ENCODE assay signal across 16 cellular contexts in genomic region chr7:44733708-44734481, GRCh38. TPM values are rescaled to one million over a fixed set of nuclear protein-coding genes. Genes with fewer than 3 reads are reported as not detected.
A peak's percentile ranks its signal among the peaks of the same experiment; 100 is the strongest.
DNase-seq lines count a peak whose midpoint lies in the region; ATAC-seq and TF ChIP-seq lines count a peak whose summit lies in the region.
"Had no signal": no experiment of that assay in that cellular context is flagged by ENCODE, and none has a peak within 500 bp of the region (broad histone marks: within the 10 kb centered on the region; RNA-seq: fewer than 3 reads in every experiment).

No MANE protein-coding gene starts in this region.

- CTCF ChIA-PET in PC-3 (lab: Charles Lee) = interaction anchor here (0.6 kb wide), 1 partner anchor 148 kb away, joined by 3 read pairs; no protein-coding TSS in a partner anchor

- ATAC-seq in PC-3 (peak; percentile 77), GM18868 (IDR thresholded peaks at IDR 0.05; ENCODE audit: unreplicated experiment) (no peak), HG03342 (IDR thresholded peaks at IDR 0.05; ENCODE audit: unreplicated experiment) (no peak)
- ATAC-seq: naive thymus-derived CD8-positive, alpha-beta T cell; stimulated activated effector memory CD8-positive, alpha-beta T cell treated with anti-CD3 and anti-CD28 coated beads, Interleukin-12 subunit alpha, Interleukin-12 subunit beta, amount 100 ng/mL, for 72 hours had no signal

- H3K4me3 ChIP-seq in PC-3 (ENCODE audit: low read length) = no peak overlapping the region
- H3K4me3 ChIP-seq in choroid plexus epithelial cell (ENCODE audit: low read depth, low read length) = no peak overlapping the region
- H3K4me3 ChIP-seq in osteoblast (ENCODE audit: insufficient read depth, low read length) = no peak overlapping the region

- H3K27me3 ChIP-seq in PC-3 (ENCODE audit: low read length) (no peaks in the 10 kb centered on the region), osteoblast (ENCODE audit: insufficient read depth, low read length) (no peaks in the 10 kb centered on the region)

- H3K9me2 ChIP-seq in PC-3 (replicated peaks; ENCODE audit: low read length) = no peaks in the 10 kb centered on the region

- H2AFZ ChIP-seq in PC-3 (ENCODE audit: low read length) = no peak overlapping the region
- no peak overlapping the region for H2AFZ ChIP-seq in osteoblast (ENCODE audit: low read length)

- DNase-seq in ELR (ENCODE audit: low read depth) (peak; percentile 94), PC-3 (peak; percentile 82), choroid plexus epithelial cell (ENCODE audit: low read depth) (peak; percentile 66), osteoblast (ENCODE audit: insufficient read length, low spot score, missing footprints) (no peak), NCI-H2196 (lab: John Stamatoyannopoulos, UW; ENCODE audit: unreplicated experiment) (no peak), GM10266 (ENCODE audit: extremely low spot score) (no peak)
- DNase-seq: activated CD8-positive, alpha-beta memory T cell treated with anti-CD3 and anti-CD28 coated beads, Interleukin-2, amount 50 U/mL, for 4 hours; CD4-positive, alpha-beta memory T cell; erythroblast; KBM-7; naive thymus-derived CD8-positive, alpha-beta T cell; NCI-H2171; stimulated activated CD4-positive, alpha-beta T cell treated with anti-CD3 and anti-CD28 coated beads, Interleukin-15, amount 100 ng/mL, for 24 hours had no signal

- intact Hi-C loops in PC-3 (cut with micrococcal nuclease) = loop anchor here (1.0 to 10.0 kb wide), 4 partner anchors 96 to 129 kb away; partner anchors contain the start of genes H2AZ2 and OGDH

- H3K4me2 ChIP-seq in PC-3 (ENCODE audit: low read length) (peak overlapping the region; percentile 76), osteoblast (ENCODE audit: insufficient read depth, low read length) (no peak overlapping the region)

- POLR2A ChIA-PET in PC-3 (lab: Charles Lee; ENCODE audit: unreplicated experiment) = no interaction called here

- H4K20me1 ChIP-seq in PC-3 (ENCODE audit: low read length) (no peaks in the 10 kb centered on the region), osteoblast (ENCODE audit: insufficient read depth, low read length) (no peaks in the 10 kb centered on the region)

- H3K79me2 ChIP-seq in PC-3 (ENCODE audit: low read length) (no peaks in the 10 kb centered on the region), osteoblast (ENCODE audit: insufficient read depth, low read length) (no peaks in the 10 kb centered on the region)

- TF ChIP-seq CTCF in PC-3 (conservative IDR thresholded peaks at IDR 0.05; ENCODE audit: low read depth, low read length) = no peak
- TF ChIP-seq CTCF in choroid plexus epithelial cell (conservative IDR thresholded peaks at IDR 0.05; ENCODE audit: low read depth, low read length) = no peak
- TF ChIP-seq CTCF in osteoblast (IDR thresholded peaks at IDR 0.05; ENCODE audit: extremely low read depth, low read depth, low read length) = no peak
- no peak for TF ChIP-seq CTCF in GM10266 (IDR thresholded peaks at IDR 0.05; ENCODE audit: control insufficient read depth, insufficient read depth, low read depth, missing control alignments)

- H3K36me3 ChIP-seq in PC-3 (ENCODE audit: low read depth, low read length) (no peaks in the 10 kb centered on the region), osteoblast (ENCODE audit: insufficient read depth, low read length) (no peaks in the 10 kb centered on the region)

- H3K27ac ChIP-seq in PC-3 (ENCODE audit: low read length) (peak overlapping the region; percentile 95), osteoblast (ENCODE audit: low read depth, low read length) (peak overlapping the region; percentile 99)

- peak overlapping the region; percentile 85 for H3K9ac ChIP-seq in PC-3 (ENCODE audit: low read length)

- H3K9me3 ChIP-seq in PC-3 (ENCODE audit: low read length) = no peaks in the 10 kb centered on the region
- H3K9me3 ChIP-seq in osteoblast (ENCODE audit: low read depth, low read length) = no peaks in the 10 kb centered on the region

- no TSS peak for BruUV-seq in PC-3 (replicated peaks; lab: Mats Ljungman, UMichigan)

- H3K4me1 ChIP-seq in PC-3 (ENCODE audit: insufficient read depth, low read length) (peaks cover 20% of the 10 kb centered on the region), osteoblast (ENCODE audit: insufficient read depth, low read length) (peaks cover 17% of the 10 kb centered on the region)

- peaks cover 9% of the 10 kb centered on the region for H3F3A ChIP-seq in PC-3 (ENCODE audit: low read length, unreplicated experiment)

RNA-seq across cellular contexts. Expression of gene ZMIZ2, which starts 14.8 kb away (rescaled TPM):
- 18.3 and 26.6 TPM in 2 replicates for total RNA-seq in PC-3 (2014; rRNA removed)
- 18.8 and 19.4 TPM in 2 replicates for total RNA-seq in osteoblast

Comparison
In these comparisons a context has a peak if more than half of its experiments do, and no peak if none do; other contexts are left out.
1. DNase-seq: peak in ELR (single experiment), PC-3 (single experiment) and choroid plexus epithelial cell (single experiment); none in osteoblast (single experiment), NCI-H2196 (single experiment) and GM10266 (single experiment).